Comparison of ENCODE assay signal across 17 cellular contexts in genomic region chr13:33490461-33491327, GRCh38.
DNase-seq lines count a peak whose midpoint lies in the region; ATAC-seq and TF ChIP-seq lines count a peak whose summit lies in the region.
"Had no signal": no experiment of that assay in that cellular context is flagged by ENCODE, and none has a peak within 500 bp of the region (broad histone marks: within the 10 kb centered on the region; RNA-seq: fewer than 3 reads in every experiment).

No MANE protein-coding gene starts in this region.

- H3K27me3 ChIP-seq in A673 (replicated peaks; ENCODE audit: insufficient read depth, low read depth, low read length, poor library complexity) (no peaks in the 10 kb centered on the region), fibroblast of lung (ENCODE audit: control insufficient read depth, insufficient read depth, low read length) (no peaks in the 10 kb centered on the region), mesendoderm (ENCODE audit: insufficient read depth, low read length, poor library complexity) (no peaks in the 10 kb centered on the region), transverse colon (no peaks in the 10 kb centered on the region)
- H3K27me3 ChIP-seq: breast epithelium had no signal

- H2BK5ac ChIP-seq in mesendoderm (ENCODE audit: low read length) = peak overlapping the region; percentile 76

- H2BK120ac ChIP-seq in mesendoderm (ENCODE audit: low read depth, low read length) = peak overlapping the region; percentile 35

- H3K36me3 ChIP-seq in A673 (ENCODE audit: insufficient read depth, low read length, poor library complexity, severe bottlenecking) (no peaks in the 10 kb centered on the region), fibroblast of lung (ENCODE audit: control insufficient read depth, insufficient read depth, low read length) (no peaks in the 10 kb centered on the region), mesendoderm (ENCODE audit: control insufficient read depth, insufficient read depth, low read length) (no peaks in the 10 kb centered on the region), transverse colon (no peaks in the 10 kb centered on the region)
- H3K36me3 ChIP-seq: breast epithelium had no signal

- no peaks in the 10 kb centered on the region for H3K79me2 ChIP-seq in fibroblast of lung (ENCODE audit: control insufficient read depth, insufficient read depth, low read length)
- no peaks in the 10 kb centered on the region for H3K79me2 ChIP-seq in mesendoderm (ENCODE audit: control insufficient read depth, insufficient read depth, low read length)

- POLR2A ChIA-PET in A673 (lab: Charles Lee; ENCODE audit: low non-redundant PET) = no interaction called here

- H3K79me1 ChIP-seq in mesendoderm (ENCODE audit: low read length) = no peaks in the 10 kb centered on the region

- TF ChIP-seq EP300 in transverse colon (IDR thresholded peaks at IDR 0.05; ENCODE audit: low read depth) = no peak

- H2AFZ ChIP-seq in fibroblast of lung (ENCODE audit: low read length) = peak overlapping the region; percentile 22

- H4K8ac ChIP-seq in mesendoderm (ENCODE audit: low read depth, low read length) = no peak overlapping the region

- no peak overlapping the region for H3K4ac ChIP-seq in mesendoderm (ENCODE audit: low read depth, low read length)

- H2AK5ac ChIP-seq in mesendoderm (ENCODE audit: low read length) = peak overlapping the region; percentile 68

- in situ Hi-C loops in SK-MEL-5 (cut with HindIII; ENCODE audit: low pct_unique_long_range_greater_than_20kb, low sequenced_read_pairs) = no loop called here
- in situ Hi-C loops in transverse colon (cut with MboI; ENCODE audit: low pct_ligation_motif_present in 1 of 4, low pct_unique_long_range_greater_than_20kb in 1 of 4, low sequenced_read_pairs in 3 of 4) = no loop called here

- H3K9ac ChIP-seq in fibroblast of lung (ENCODE audit: insufficient read depth, low read length) (no peak overlapping the region), mesendoderm (ENCODE audit: low read length) (peak overlapping the region; percentile 56)

- H3K4me1 ChIP-seq in A673 (ENCODE audit: insufficient read depth, low read length, poor library complexity, severe bottlenecking) = peaks cover 62% of the 10 kb centered on the region
- peaks cover 6% of the 10 kb centered on the region for H3K4me1 ChIP-seq in fibroblast of lung (ENCODE audit: control insufficient read depth, extremely low read depth, insufficient read depth, low read length)
- peaks cover 9% of the 10 kb centered on the region for H3K4me1 ChIP-seq in mesendoderm (ENCODE audit: control insufficient read depth, low read depth, low read length)
- peaks cover 0 to 5% (median 0%) of the 10 kb centered on the region in 4 donors for H3K4me1 ChIP-seq in transverse colon
- H3K4me1 ChIP-seq: breast epithelium had no signal

- H4K20me1 ChIP-seq in fibroblast of lung (ENCODE audit: control insufficient read depth, extremely low read depth, insufficient read depth, low read length) = no peaks in the 10 kb centered on the region

- TF ChIP-seq CTCF in A673 (conservative IDR thresholded peaks at IDR 0.05; ENCODE audit: low read depth, low read length) (no peak), fibroblast of lung (conservative IDR thresholded peaks at IDR 0.05 in 1 of 2, IDR thresholded peaks at IDR 0.05 in 1 of 2; ENCODE audit: low read depth in 1 of 2, low read length in 2 of 2) (no peak), transverse colon (IDR thresholded peaks at IDR 0.05) (no peak)

- H3K18ac ChIP-seq in mesendoderm (ENCODE audit: low read length) = peak overlapping the region; percentile 32

- peak overlapping the region; percentile 86 for H3K56ac ChIP-seq in mesendoderm (ENCODE audit: low read length)

- H3K4me3 ChIP-seq in A673 (ENCODE audit: low read depth, low read length, poor library complexity, severe bottlenecking) (no peak overlapping the region), fibroblast of lung (replicated peaks in 1 of 4; ENCODE audit: control extremely low read depth in 1 of 4, insufficient read depth in 1 of 4, low read depth in 3 of 4, low read length in 4 of 4) (no peak overlapping the region), mesendoderm (ENCODE audit: low read length) (no peak overlapping the region), transverse colon (no peak overlapping the region)
- H3K4me3 ChIP-seq: breast epithelium, GM12878 had no signal

- H3K9me3 ChIP-seq in A673 (ENCODE audit: low read depth, low read length, poor library complexity, severe bottlenecking) (no peaks in the 10 kb centered on the region), fibroblast of lung (ENCODE audit: control insufficient read depth, insufficient read depth, low read depth, low read length) (no peaks in the 10 kb centered on the region), transverse colon (no peaks in the 10 kb centered on the region)
- H3K9me3 ChIP-seq: breast epithelium had no signal

- ATAC-seq in GM18517 (IDR thresholded peaks at IDR 0.05; ENCODE audit: unreplicated experiment) = no peak
- ATAC-seq: GM12878, left colon had no signal

- no CpG with 5 or more reads among the region's 17 CpGs for WGBS in mesendoderm (ENCODE audit: extremely low coverage, insufficient coverage, low lambda C conversion rate)
- WGBS in transverse colon (ENCODE audit: low coverage in 1 of 2), 2 donors = 80 to 81% methylated on average over 3 to 17 of the region's 17 CpGs

- peak; percentile 79 for DNase-seq in A673 (ENCODE audit: low spot score)
- DNase-seq in SK-MEL-5 (ENCODE audit: low read depth, low spot score) = peak; percentile 15
- no peak for DNase-seq in fibroblast of lung (ENCODE audit: low read depth in 2 of 2)
- peak; percentile 88 for DNase-seq in mesendoderm
- DNase-seq in NCI-H2029 (lab: John Stamatoyannopoulos, UW) = no peak
- no peak for DNase-seq in transverse colon
- DNase-seq in pons (ENCODE audit: low spot score) = no peak
- DNase-seq: activated CD4-positive, alpha-beta memory T cell treated with anti-CD3 and anti-CD28 coated beads for 36 hours; DMS153; HCEC 1CT; left colon; NCI-H226; RPMI8226; T1000 had no signal

- H2BK15ac ChIP-seq in mesendoderm (replicated peaks; ENCODE audit: low read depth) = peak overlapping the region; percentile 61

- no peak overlapping the region for H4K5ac ChIP-seq in mesendoderm (ENCODE audit: low read length)

- TF ChIP-seq POLR2A in transverse colon (IDR thresholded peaks at IDR 0.05) = no peak

- H3K4me2 ChIP-seq in fibroblast of lung (ENCODE audit: extremely low read depth, insufficient read depth, low read length) (no peak overlapping the region), mesendoderm (ENCODE audit: low read length) (no peak overlapping the region)

- H3K23ac ChIP-seq in mesendoderm (ENCODE audit: low read length) = no peak overlapping the region

- H3K27ac ChIP-seq in A673 (ENCODE audit: low read depth, low read length, poor library complexity, severe bottlenecking) = peak overlapping the region; percentile 79
- no peak overlapping the region for H3K27ac ChIP-seq in fibroblast of lung (ENCODE audit: insufficient read depth, low read length)
- peak overlapping the region; percentile 22 for H3K27ac ChIP-seq in mesendoderm (ENCODE audit: low read depth, low read length)
- no peak overlapping the region for H3K27ac ChIP-seq in transverse colon

- intact Hi-C loops in A673 (cut with micrococcal nuclease; ENCODE audit: unreplicated experiment) (loop anchor here (5.0 to 10.0 kb wide), 2 partner anchors 286 to 313 kb away; no protein-coding TSS in a partner anchor), transverse colon (cut with DNase I; ENCODE audit: low total_unique reads) (no loop called here)

- CTCF ChIA-PET in A673 (lab: Charles Lee) = no interaction called here

- no TSS peak for BruUV-seq in A673 (replicated peaks; lab: Mats Ljungman, UMichigan)

Comparison
In these comparisons a context has a peak if more than half of its experiments do, and no peak if none do; other contexts are left out.
1. DNase-seq: peak in A673 (single experiment), SK-MEL-5 (single experiment) and mesendoderm (single experiment); none in fibroblast of lung (0 of 2), NCI-H2029 (single experiment), transverse colon (single experiment) and pons (single experiment).
2. H3K27ac ChIP-seq: peak in A673 (single experiment) and mesendoderm (single experiment); none in fibroblast of lung (single experiment) and transverse colon (0 of 4).